In the genomic region with DNA sequence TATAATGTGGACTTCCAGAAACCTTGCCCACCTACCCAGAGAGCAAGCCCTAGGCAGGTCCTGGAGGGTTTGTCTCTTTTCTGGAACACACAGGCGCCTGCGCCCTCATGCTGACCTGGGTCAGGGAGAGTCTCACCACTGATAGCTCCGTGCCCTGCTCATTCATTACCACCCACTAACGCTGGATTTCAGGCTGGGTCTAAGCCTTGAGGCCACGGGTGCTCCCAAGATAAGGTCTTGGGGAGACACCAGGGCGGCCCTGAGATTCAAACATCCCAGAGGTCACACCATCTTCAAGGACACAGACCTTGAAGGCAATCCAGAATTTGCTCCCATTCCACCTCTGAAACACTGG, we compare ENCODE assay signal across 13 cellular contexts. TPM values are rescaled to one million over a fixed set of nuclear protein-coding genes. Genes with fewer than 3 reads are reported as not detected.
DNase-seq lines count a peak whose midpoint lies in the region; ATAC-seq and TF ChIP-seq lines count a peak whose summit lies in the region.
"Had no signal": no experiment of that assay in that cellular context is flagged by ENCODE, and none has a peak within 500 bp of the region (broad histone marks: within the 10 kb centered on the region; RNA-seq: fewer than 3 reads in every experiment).

No MANE protein-coding gene starts in this region.

- H3K4me1 ChIP-seq in ascending aorta (peaks cover 0 to 9% of the 10 kb centered on the region in 2 donors), ovary (ENCODE audit: insufficient read depth) (peaks cover 10% of the 10 kb centered on the region), urinary bladder (ENCODE audit: insufficient read depth) (no peaks in the 10 kb centered on the region)
- H3K4me1 ChIP-seq in CD8-positive, alpha-beta memory T cell (ENCODE audit: insufficient read depth, low read length), result peaks cover 16% of the 10 kb centered on the region

- no peak for TF ChIP-seq EP300 in ovary (IDR thresholded peaks at IDR 0.05)

- CTCF ChIA-PET in CD8-positive, alpha-beta memory T cell (lab: Charles Lee), result interaction anchor here (1.5 to 10.5 kb wide), 3 partner anchors 10 to 24 kb away, joined by 5 to 73 read pairs (median 14); no protein-coding TSS in a partner anchor

- DNase-seq in ascending aorta (ENCODE audit: low spot score in 2 of 2) (no peak), Right ventricle myocardium superior (peak; percentile 58), ovary (peak in 4 of 5 donors; percentile 55 to 82 (median 62)), NCI-H146 treated with DMSO at 0.1 percent for 48 hours (lab: John Stamatoyannopoulos, UW; ENCODE audit: unreplicated experiment) (no peak)
- DNase-seq in CD8-positive, alpha-beta memory T cell, result no peak
- DNase-seq: activated CD4-positive, alpha-beta T cell treated with anti-CD3 and anti-CD28 coated beads, Interleukin-2, amount 10 ng/mL, durations not matched to agents 7 days and 5 days; GDM1; H9; OCI-M1 had no signal

- peaks cover 9 to 23% (median 20%) of the 10 kb centered on the region in 3 donors for H3K4me1 Mint-ChIP-seq in CD8-positive, alpha-beta memory T cell

- H3K27ac ChIP-seq in ascending aorta, result peak overlapping the region; percentile 49 to 62
- H3K27ac ChIP-seq in ovary, result peak overlapping the region; percentile 69 to 81
- peak overlapping the region; percentile 78 for H3K27ac ChIP-seq in urinary bladder (ENCODE audit: low read depth)
- no peak overlapping the region for H3K27ac ChIP-seq in CD8-positive, alpha-beta memory T cell (ENCODE audit: low read depth, low read length)

- H3K36me3 ChIP-seq in ascending aorta (peaks cover 6 to 13% of the 10 kb centered on the region in 2 donors), ovary (no peaks in the 10 kb centered on the region), urinary bladder (ENCODE audit: insufficient read depth) (no peaks in the 10 kb centered on the region)
- H3K36me3 ChIP-seq in CD8-positive, alpha-beta memory T cell (ENCODE audit: insufficient read depth, low read length), result no peaks in the 10 kb centered on the region

- POLR2A ChIA-PET in CD8-positive, alpha-beta memory T cell (lab: Charles Lee), result no interaction called here

- intact Hi-C loops in ascending aorta (cut with DNase I) (no loop called here), Right ventricle myocardium superior (cut with DNase I) (no loop called here), ovary (cut with DNase I) (loop anchor here in 1 of 4 donors (10.0 kb wide), 1 partner anchor 111 kb away; a partner anchor contains a TSS)

- no peak overlapping the region for H3K4me3 ChIP-seq in ascending aorta
- H3K4me3 ChIP-seq in ovary, result no peak overlapping the region
- H3K4me3 ChIP-seq in urinary bladder (ENCODE audit: low read depth, low read length), result no peak overlapping the region
- no peak overlapping the region for H3K4me3 ChIP-seq in CD8-positive, alpha-beta memory T cell (ENCODE audit: low read length)

- WGBS in ovary, 3 donors, result 10 to 26% (median 20%) methylated on average over 6 of the region's 6 CpGs
- 49% methylated on average over 6 of the region's 6 CpGs for WGBS in urinary bladder

- ATAC-seq in Right ventricle myocardium superior (ENCODE audit: poor library complexity) (peak; percentile 5), HG03460 (IDR thresholded peaks at IDR 0.05; ENCODE audit: unreplicated experiment) (no peak)
- ATAC-seq: stimulated activated memory B cell treated with anti-CD40 and anti-IgM and Interleukin-4, amounts not matched to agents 10 μg/mL and 1 μg/mL and 100 μg/mL, for 72 hours had no signal

- H3K27me3 ChIP-seq in ascending aorta (no peaks in the 10 kb centered on the region), ovary (no peaks in the 10 kb centered on the region)
- H3K27me3 ChIP-seq in CD8-positive, alpha-beta memory T cell (ENCODE audit: insufficient read depth, low read length, poor library complexity, severe bottlenecking), result no peaks in the 10 kb centered on the region

- H3K27ac Mint-ChIP-seq in CD8-positive, alpha-beta memory T cell, result peak overlapping the region in 3 of 8 donors; percentile 29 to 47 (median 46)
- H3K27ac Mint-ChIP-seq: activated CD4-positive, alpha-beta T cell treated with anti-CD3 and anti-CD28 coated beads, Interleukin-2, amount 10 ng/mL, durations not matched to agents 7 days and 5 days; progenitor cell of endocrine pancreas; stimulated activated memory B cell treated with anti-CD40 and anti-IgM and Interleukin-4, amounts not matched to agents 10 μg/mL and 1 μg/mL and 100 μg/mL, for 72 hours had no signal

- peaks cover 0 to 19% (median 6%) of the 10 kb centered on the region in 3 donors for H3K36me3 Mint-ChIP-seq in CD8-positive, alpha-beta memory T cell

- no peak for TF ChIP-seq CTCF in ascending aorta (IDR thresholded peaks at IDR 0.05)
- TF ChIP-seq CTCF in ovary (IDR thresholded peaks at IDR 0.05), result no peak

- no peaks in the 10 kb centered on the region for H3K9me3 ChIP-seq in ascending aorta
- no peaks in the 10 kb centered on the region for H3K9me3 ChIP-seq in ovary
- no peaks in the 10 kb centered on the region for H3K9me3 ChIP-seq in CD8-positive, alpha-beta memory T cell (ENCODE audit: low read length)

- H3K9me3 Mint-ChIP-seq in CD8-positive, alpha-beta memory T cell, result no peaks in the 10 kb centered on the region
- H3K9me3 Mint-ChIP-seq: activated CD4-positive, alpha-beta T cell treated with anti-CD3 and anti-CD28 coated beads, Interleukin-2, amount 10 ng/mL, durations not matched to agents 7 days and 5 days; H9; stimulated activated memory B cell treated with anti-CD40 and anti-IgM and Interleukin-4, amounts not matched to agents 10 μg/mL and 1 μg/mL and 100 μg/mL, for 72 hours had no signal

- TF ChIP-seq POLR2A in ovary (IDR thresholded peaks at IDR 0.05), result no peak

- no peaks in the 10 kb centered on the region for H3K27me3 Mint-ChIP-seq in CD8-positive, alpha-beta memory T cell
- H3K27me3 Mint-ChIP-seq: activated CD4-positive, alpha-beta T cell treated with anti-CD3 and anti-CD28 coated beads, Interleukin-2, amount 10 ng/mL, durations not matched to agents 7 days and 5 days; progenitor cell of endocrine pancreas; stimulated activated memory B cell treated with anti-CD40 and anti-IgM and Interleukin-4, amounts not matched to agents 10 μg/mL and 1 μg/mL and 100 μg/mL, for 72 hours had no signal

- H3K4me3 Mint-ChIP-seq in CD8-positive, alpha-beta memory T cell, result peak overlapping the region in 1 of 7 donors; percentile 19
- H3K4me3 Mint-ChIP-seq: activated CD4-positive, alpha-beta T cell treated with anti-CD3 and anti-CD28 coated beads, Interleukin-2, amount 10 ng/mL, durations not matched to agents 7 days and 5 days; H9; stimulated activated memory B cell treated with anti-CD40 and anti-IgM and Interleukin-4, amounts not matched to agents 10 μg/mL and 1 μg/mL and 100 μg/mL, for 72 hours had no signal

RNA-seq across cellular contexts. Expression of a gene that starts 5.1 kb away (rescaled TPM):
- total RNA-seq in ascending aorta (24.3 TPM), Right ventricle myocardium superior (5.9 TPM), ovary (10 to 100 TPM in 4 of 7 donors, 1 to 10 TPM in 3; 3.6 to 25.9 (median 12.7) TPM), urinary bladder (26.4 TPM)
- polyA plus RNA-seq in ovary (1 to 10 TPM; 4.9 to 5.1 TPM), urinary bladder (11.5 TPM)
- 10 to 100 TPM; 18.4 to 19.9 TPM for total RNA-seq in CD8-positive, alpha-beta memory T cell
- 2.2 TPM for polyA plus RNA-seq in CD8-positive, alpha-beta memory T cell

RNA-seq across cellular contexts. Expression of a gene that starts 26.0 kb away (rescaled TPM):
- total RNA-seq in ascending aorta, result 72.9 TPM
- 72.4 TPM for total RNA-seq in Right ventricle myocardium superior
- 10 to 100 TPM; 42.2 to 73.3 (median 58.9) TPM for total RNA-seq in ovary
- polyA plus RNA-seq in ovary, result 10 to 100 TPM in 1 of 2 donors, 1 to 10 TPM in 1; 4.7 to 60.6 TPM
- 9.9 TPM for total RNA-seq in urinary bladder
- polyA plus RNA-seq in urinary bladder, result 77.4 TPM
- 100 to 1,000 TPM; 149 to 152 TPM for total RNA-seq in CD8-positive, alpha-beta memory T cell
- polyA plus RNA-seq in CD8-positive, alpha-beta memory T cell, result 42.8 TPM

RNA-seq across cellular contexts. Expression of a gene that starts 31.2 kb away (rescaled TPM):
- total RNA-seq in ascending aorta (54.0 TPM), Right ventricle myocardium superior (22.7 TPM), ovary (10 to 100 TPM; 28.1 to 74.2 (median 41.8) TPM), urinary bladder (35.5 TPM)
- polyA plus RNA-seq in ovary (10 to 100 TPM; 19.8 to 60.2 TPM), urinary bladder (32.5 TPM)
- total RNA-seq in CD8-positive, alpha-beta memory T cell, result 100 to 1,000 TPM; 307 to 325 TPM
- 142 TPM for polyA plus RNA-seq in CD8-positive, alpha-beta memory T cell

RNA-seq across cellular contexts. Expression of a gene that starts 44.9 kb away (rescaled TPM):
- total RNA-seq in ascending aorta (74.8 TPM), Right ventricle myocardium superior (6.4 TPM), ovary (100 to 1,000 TPM in 1 of 7 donors, 10 to 100 TPM in 6; 12.1 to 116 (median 18.7) TPM), urinary bladder (7.7 TPM)
- polyA plus RNA-seq in ovary (10 to 100 TPM; 12.3 to 20.6 TPM), urinary bladder (26.4 TPM)
- 10 to 100 TPM; 65.8 to 66.8 TPM for total RNA-seq in CD8-positive, alpha-beta memory T cell
- polyA plus RNA-seq in CD8-positive, alpha-beta memory T cell, result 13.1 TPM

Comparison
In these comparisons a context has a peak if more than half of its experiments do, and no peak if none do; other contexts are left out.
1. DNase-seq: peak in Right ventricle myocardium superior (single experiment) and ovary (4 of 5); none in ascending aorta (0 of 2), CD8-positive, alpha-beta memory T cell (0 of 5) and NCI-H146 treated with DMSO at 0.1 percent for 48 hours (single experiment).